11 cellular contexts compared by ENCODE assay signal in genomic region chr11:123547180-123547579, GRCh38.
DNase-seq lines count a peak whose midpoint lies in the region; ATAC-seq, FAIRE-seq and TF ChIP-seq lines count a peak whose summit lies in the region.
"Had no signal": no experiment of that assay in that cellular context is flagged by ENCODE, and none has a peak within 500 bp of the region (broad histone marks: within the 10 kb centered on the region; RNA-seq: fewer than 3 reads in every experiment).

No MANE protein-coding gene starts in this region.

- no peaks in the 10 kb centered on the region for H3K79me2 ChIP-seq in GM23338 (replicated peaks; ENCODE audit: insufficient read depth)

- H3K36me3 ChIP-seq in GM23338 (ENCODE audit: insufficient read depth): no peaks in the 10 kb centered on the region

- H3K27me3 ChIP-seq in GM23338 (ENCODE audit: insufficient read depth): no peaks in the 10 kb centered on the region

- FAIRE-seq in GM18507 (lab: Jason Lieb, UNC): peak; percentile 69

- H4K20me1 ChIP-seq in GM23338 (replicated peaks; ENCODE audit: insufficient read depth): no peaks in the 10 kb centered on the region

- H3K36me3 Mint-ChIP-seq in GM23338 (ENCODE audit: low read depth): no peaks in the 10 kb centered on the region
- H3K36me3 Mint-ChIP-seq: activated naive CD4-positive, alpha-beta T cell treated with anti-CD3 and anti-CD28 coated beads, Interleukin-2, amount 50 U/mL, for 72 hours; natural killer cell treated with Interleukin-12 subunit alpha and Interleukin-12 subunit beta and Interleukin-15 and Interleukin-18, amount 100 ng/mL, for 72 hours had no signal

- ATAC-seq in GM21447 (IDR thresholded peaks at IDR 0.05; ENCODE audit: unreplicated experiment) (peak; percentile 96), HG03097 (IDR thresholded peaks at IDR 0.05; ENCODE audit: low FRiP score, unreplicated experiment) (peak; percentile 65), GM23338 (no peak)
- ATAC-seq: activated naive CD4-positive, alpha-beta T cell treated with anti-CD3 and anti-CD28 coated beads, Interleukin-2, amount 50 U/mL, for 72 hours; natural killer cell treated with Interleukin-12 subunit alpha and Interleukin-12 subunit beta and Interleukin-15 and Interleukin-18, amount 100 ng/mL, for 72 hours had no signal

- H3K4me3 ChIP-seq in GM23338: no peak overlapping the region

- H3K4me2 ChIP-seq in GM23338: no peak overlapping the region

- H3K27ac ChIP-seq in GM23338 (ENCODE audit: low read depth): no peak overlapping the region

- no peak overlapping the region for H3K27ac Mint-ChIP-seq in GM23338
- H3K27ac Mint-ChIP-seq: activated naive CD4-positive, alpha-beta T cell treated with anti-CD3 and anti-CD28 coated beads, Interleukin-2, amount 50 U/mL, for 72 hours; CD4-positive, alpha-beta memory T cell; natural killer cell treated with Interleukin-12 subunit alpha and Interleukin-12 subunit beta and Interleukin-15 and Interleukin-18, amount 100 ng/mL, for 72 hours had no signal

- DNase-seq in GM18507 (ENCODE audit: extremely low spot score, insufficient read length, low read depth) (no peak), RPMI8226 (peak; percentile 76), putamen (ENCODE audit: low spot score) (no peak), NCI-H2171 (lab: John Stamatoyannopoulos, UW) (no peak), NAMALWA (ENCODE audit: low spot score) (no peak), GM23338 (ENCODE audit: low spot score) (no peak)
- DNase-seq: CD4-positive, alpha-beta memory T cell had no signal

- H3K9me3 Mint-ChIP-seq in GM23338: no peaks in the 10 kb centered on the region
- H3K9me3 Mint-ChIP-seq: activated naive CD4-positive, alpha-beta T cell treated with anti-CD3 and anti-CD28 coated beads, Interleukin-2, amount 50 U/mL, for 72 hours; CD4-positive, alpha-beta memory T cell; natural killer cell treated with Interleukin-12 subunit alpha and Interleukin-12 subunit beta and Interleukin-15 and Interleukin-18, amount 100 ng/mL, for 72 hours had no signal

- peaks cover 3% of the 10 kb centered on the region for H3K4me1 ChIP-seq in GM23338 (ENCODE audit: insufficient read depth)

- H3F3A ChIP-seq in GM23338 (replicated peaks; ENCODE audit: low read depth): no peaks in the 10 kb centered on the region

- peaks cover 10% of the 10 kb centered on the region for H3K27me3 Mint-ChIP-seq in GM23338 (ENCODE audit: insufficient read depth, low read depth, poor library complexity)
- H3K27me3 Mint-ChIP-seq: CD4-positive, alpha-beta memory T cell had no signal

- H2AFZ ChIP-seq in GM23338: no peak overlapping the region

- no peak for TF ChIP-seq CTCF in GM23338 (conservative IDR thresholded peaks at IDR 0.05; ENCODE audit: low read depth in 2 of 2)

- no peaks in the 10 kb centered on the region; the same call in 1 of the 2 replicates for H3K9me2 ChIP-seq in GM23338 (ENCODE audit: insufficient read depth)

- H3K4me3 Mint-ChIP-seq in GM23338: no peak overlapping the region
- H3K4me3 Mint-ChIP-seq: CD4-positive, alpha-beta memory T cell; natural killer cell treated with Interleukin-12 subunit alpha and Interleukin-12 subunit beta and Interleukin-15 and Interleukin-18, amount 100 ng/mL, for 72 hours had no signal

- peaks cover 20% of the 10 kb centered on the region for H3K4me1 Mint-ChIP-seq in GM23338

TF ChIP-seq in GM23338, 12 proteins besides CTCF, POLR2A, EP300 and RAD21 (continues in another document):
- TF ChIP-seq ZNF114 (CRISPR knock-in tag; IDR thresholded peaks at IDR 0.05) (no peak), EZH2phosphoT487 (IDR thresholded peaks at IDR 0.05; ENCODE audit: unreplicated experiment) (no peak), POLR2AphosphoS5 (IDR thresholded peaks at IDR 0.05; ENCODE audit: low read depth) (no peak), ZNF462 (CRISPR knock-in tag; IDR thresholded peaks at IDR 0.05) (no peak), JUNB (IDR thresholded peaks at IDR 0.05; ENCODE audit: unreplicated experiment) (no peak), CREB1 (CRISPR knock-in tag; IDR thresholded peaks at IDR 0.05; ENCODE audit: low read depth) (no peak), EZH2 (IDR thresholded peaks at IDR 0.05; ENCODE audit: low read depth, unreplicated experiment) (no peak), STAT1 (IDR thresholded peaks at IDR 0.05; ENCODE audit: unreplicated experiment) (no peak)
- TF ChIP-seq, protein P1, sequence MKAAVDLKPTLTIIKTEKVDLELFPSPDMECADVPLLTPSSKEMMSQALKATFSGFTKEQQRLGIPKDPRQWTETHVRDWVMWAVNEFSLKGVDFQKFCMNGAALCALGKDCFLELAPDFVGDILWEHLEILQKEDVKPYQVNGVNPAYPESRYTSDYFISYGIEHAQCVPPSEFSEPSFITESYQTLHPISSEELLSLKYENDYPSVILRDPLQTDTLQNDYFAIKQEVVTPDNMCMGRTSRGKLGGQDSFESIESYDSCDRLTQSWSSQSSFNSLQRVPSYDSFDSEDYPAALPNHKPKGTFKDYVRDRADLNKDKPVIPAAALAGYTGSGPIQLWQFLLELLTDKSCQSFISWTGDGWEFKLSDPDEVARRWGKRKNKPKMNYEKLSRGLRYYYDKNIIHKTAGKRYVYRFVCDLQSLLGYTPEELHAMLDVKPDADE (IDR thresholded peaks at IDR 0.05): no peak
